8 cellular contexts compared by ENCODE assay signal in genomic region chr20:48626226-48626937, GRCh38.
DNase-seq lines count a peak whose midpoint lies in the region; ATAC-seq and TF ChIP-seq lines count a peak whose summit lies in the region.
"Had no signal": no experiment of that assay in that cellular context is flagged by ENCODE, and none has a peak within 500 bp of the region (broad histone marks: within the 10 kb centered on the region; RNA-seq: fewer than 3 reads in every experiment).

No MANE protein-coding gene starts in this region.

- TF ChIP-seq CTCF in RWPE2 (IDR thresholded peaks at IDR 0.05; ENCODE audit: poor library complexity, severe bottlenecking) (no peak), chondrocyte (IDR thresholded peaks at IDR 0.05) (no peak), MM.1S (IDR thresholded peaks at IDR 0.05; ENCODE audit: low read length) (no peak), sigmoid colon (IDR thresholded peaks at IDR 0.05) (no peak)

- no peaks in the 10 kb centered on the region for H3K9me2 ChIP-seq in MM.1S (replicated peaks; ENCODE audit: insufficient read depth, low read length)

- H4K20me1 ChIP-seq in MM.1S (ENCODE audit: insufficient read depth, low read length) = no peaks in the 10 kb centered on the region

- H3K4me2 ChIP-seq in MM.1S (ENCODE audit: low read depth, low read length) = no peak overlapping the region

- intact Hi-C loops in sigmoid colon (cut with DNase I) = no loop called here

- TF ChIP-seq EP300 in sigmoid colon (IDR thresholded peaks at IDR 0.05) = no peak

- no peak overlapping the region for H3K4me3 Mint-ChIP-seq in chondrocyte (ENCODE audit: unreplicated experiment)

- DNase-seq in H4 (ENCODE audit: low spot score) (peak; percentile 46), RWPE2 (ENCODE audit: low spot score) (peak; percentile 76), chondrocyte (ENCODE audit: low spot score) (peak; percentile 88), occipital lobe (lab: John Stamatoyannopoulos, UW) (peak; percentile 30), cortex of kidney (lab: John Stamatoyannopoulos, UW) (no peak), MM.1S (no peak), sigmoid colon (no peak)

- no peaks in the 10 kb centered on the region for H3K9me3 Mint-ChIP-seq in chondrocyte (ENCODE audit: low read depth)

- ATAC-seq in RWPE2 (ENCODE audit: low read depth) = no peak

- H3K36me3 ChIP-seq in RWPE2 (ENCODE audit: low read depth) = no peaks in the 10 kb centered on the region
- H3K36me3 ChIP-seq in MM.1S (replicated peaks; ENCODE audit: insufficient read depth, low read length) = no peaks in the 10 kb centered on the region
- no peaks in the 10 kb centered on the region for H3K36me3 ChIP-seq in sigmoid colon

- no peak for TF ChIP-seq POLR2A in sigmoid colon (IDR thresholded peaks at IDR 0.05)

- peaks cover 3% of the 10 kb centered on the region for H3K36me3 Mint-ChIP-seq in chondrocyte (ENCODE audit: low read depth)

- H2AFZ ChIP-seq in MM.1S (ENCODE audit: low read length) = no peak overlapping the region
- H2AFZ ChIP-seq: parathyroid adenoma had no signal

- H3K9me3 ChIP-seq in RWPE2 (ENCODE audit: severe bottlenecking) (no peaks in the 10 kb centered on the region), MM.1S (replicated peaks; ENCODE audit: insufficient read depth, low read length) (no peaks in the 10 kb centered on the region), sigmoid colon (no peaks in the 10 kb centered on the region)

- no peak overlapping the region for H3K27ac ChIP-seq in RWPE2 (ENCODE audit: poor library complexity, severe bottlenecking)
- no peak overlapping the region for H3K27ac ChIP-seq in MM.1S (ENCODE audit: low read length)
- H3K27ac ChIP-seq in sigmoid colon = no peak overlapping the region
- H3K27ac ChIP-seq: parathyroid adenoma had no signal

- no peak overlapping the region for H3K9ac ChIP-seq in MM.1S (ENCODE audit: low read length)
- H3K9ac ChIP-seq: parathyroid adenoma had no signal

- H3K27me3 Mint-ChIP-seq in chondrocyte (ENCODE audit: low read depth) = no peaks in the 10 kb centered on the region

- no peaks in the 10 kb centered on the region for H3F3A ChIP-seq in MM.1S (ENCODE audit: insufficient read depth, low read length)

- no peaks in the 10 kb centered on the region for H3K79me2 ChIP-seq in MM.1S (ENCODE audit: low read length)
- H3K79me2 ChIP-seq: parathyroid adenoma had no signal

- no peaks in the 10 kb centered on the region for H3K27me3 ChIP-seq in RWPE2 (ENCODE audit: insufficient read depth, poor library complexity, severe bottlenecking)
- H3K27me3 ChIP-seq in MM.1S (replicated peaks; ENCODE audit: insufficient read depth, low read length) = no peaks in the 10 kb centered on the region
- H3K27me3 ChIP-seq in sigmoid colon = no peaks in the 10 kb centered on the region

- WGBS in sigmoid colon, 2 donors = 66 to 69% methylated on average over 24 of the region's 24 CpGs

- H3K27ac Mint-ChIP-seq in chondrocyte (ENCODE audit: unreplicated experiment) = no peak overlapping the region

- peaks cover 9% of the 10 kb centered on the region for H3K4me1 Mint-ChIP-seq in chondrocyte (ENCODE audit: low read depth)

- peaks cover 4% of the 10 kb centered on the region for H3K4me1 ChIP-seq in RWPE2 (ENCODE audit: insufficient read depth, poor library complexity, severe bottlenecking)
- peaks cover 1% of the 10 kb centered on the region; the same call in 1 of the 2 replicates for H3K4me1 ChIP-seq in MM.1S (ENCODE audit: low read length)
- peaks cover 0 to under 1% (median 0%) of the 10 kb centered on the region in 4 donors for H3K4me1 ChIP-seq in sigmoid colon
- H3K4me1 ChIP-seq: parathyroid adenoma had no signal

- H3K4me3 ChIP-seq in RWPE2 (ENCODE audit: severe bottlenecking) (no peak overlapping the region), MM.1S (ENCODE audit: low read length) (no peak overlapping the region), sigmoid colon (no peak overlapping the region)

Comparison
In these comparisons a context has a peak if more than half of its experiments do, and no peak if none do; other contexts are left out.
1. DNase-seq: peak in H4 (single experiment), RWPE2 (single experiment), chondrocyte (single experiment) and occipital lobe (single experiment); none in cortex of kidney (single experiment), MM.1S (single experiment) and sigmoid colon (single experiment).